Comparison of ENCODE assay signal across 1 cellular context in the genomic region with DNA sequence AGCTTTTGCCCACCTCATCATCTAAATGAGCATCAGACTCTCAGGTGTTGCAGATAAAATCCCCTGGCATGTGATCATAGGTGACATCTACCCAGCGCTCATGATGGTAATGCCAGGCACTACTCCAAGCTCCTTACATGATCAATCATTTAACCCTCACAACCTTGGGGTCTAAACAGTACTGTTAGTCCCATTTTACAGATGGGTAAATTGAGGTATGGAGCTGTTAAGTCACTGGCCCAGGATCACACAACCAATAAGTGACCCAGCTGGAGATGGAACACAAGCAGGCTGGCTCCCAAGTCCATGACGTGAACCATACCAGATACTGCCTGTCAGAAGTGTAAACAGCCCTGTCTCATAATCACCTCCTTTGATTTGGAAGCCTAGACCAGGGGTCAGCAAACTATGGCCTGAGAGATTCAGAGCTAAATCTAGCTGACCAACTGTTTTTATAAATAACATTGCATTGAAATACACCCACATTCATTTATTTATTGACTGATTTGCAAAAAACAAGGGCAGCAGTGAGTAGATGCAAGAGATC.
TF ChIP-seq lines count a peak whose summit lies in the region.

No MANE protein-coding gene starts in this region.

TF ChIP-seq in IMR-90, 13 proteins besides CTCF, POLR2A, EP300 and RAD21:
- TF ChIP-seq, protein P1, sequence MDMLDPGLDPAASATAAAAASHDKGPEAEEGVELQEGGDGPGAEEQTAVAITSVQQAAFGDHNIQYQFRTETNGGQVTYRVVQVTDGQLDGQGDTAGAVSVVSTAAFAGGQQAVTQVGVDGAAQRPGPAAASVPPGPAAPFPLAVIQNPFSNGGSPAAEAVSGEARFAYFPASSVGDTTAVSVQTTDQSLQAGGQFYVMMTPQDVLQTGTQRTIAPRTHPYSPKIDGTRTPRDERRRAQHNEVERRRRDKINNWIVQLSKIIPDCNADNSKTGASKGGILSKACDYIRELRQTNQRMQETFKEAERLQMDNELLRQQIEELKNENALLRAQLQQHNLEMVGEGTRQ (IDR thresholded peaks at IDR 0.05; ENCODE audit: low read depth, low read length), result no peak
- TF ChIP-seq CEBPB (IDR thresholded peaks at IDR 0.05; ENCODE audit: low read depth, low read length) (no peak), MAFK (IDR thresholded peaks at IDR 0.05; ENCODE audit: low read depth, low read length) (no peak), RCOR1 (IDR thresholded peaks at IDR 0.05; ENCODE audit: insufficient replicate concordance, low read length) (no peak), SMC3 (IDR thresholded peaks at IDR 0.05; ENCODE audit: low read depth, low read length) (no peak), RFX5 (IDR thresholded peaks at IDR 0.05; ENCODE audit: low read depth, low read length) (no peak), BHLHE40 (IDR thresholded peaks at IDR 0.05; ENCODE audit: low read depth, low read length) (no peak), MXI1 (IDR thresholded peaks at IDR 0.05; ENCODE audit: borderline replicate concordance, low read depth, low read length) (no peak), NFE2L2 (IDR thresholded peaks at IDR 0.05; ENCODE audit: low read depth, low read length) (no peak), FOS (IDR thresholded peaks at IDR 0.05; ENCODE audit: low read depth, low read length) (no peak), MAZ (IDR thresholded peaks at IDR 0.05; ENCODE audit: borderline replicate concordance, low read depth, low read length) (no peak), CHD1 (IDR thresholded peaks at IDR 0.05; ENCODE audit: low read depth, low read length) (no peak)
- TF ChIP-seq, protein P2, sequence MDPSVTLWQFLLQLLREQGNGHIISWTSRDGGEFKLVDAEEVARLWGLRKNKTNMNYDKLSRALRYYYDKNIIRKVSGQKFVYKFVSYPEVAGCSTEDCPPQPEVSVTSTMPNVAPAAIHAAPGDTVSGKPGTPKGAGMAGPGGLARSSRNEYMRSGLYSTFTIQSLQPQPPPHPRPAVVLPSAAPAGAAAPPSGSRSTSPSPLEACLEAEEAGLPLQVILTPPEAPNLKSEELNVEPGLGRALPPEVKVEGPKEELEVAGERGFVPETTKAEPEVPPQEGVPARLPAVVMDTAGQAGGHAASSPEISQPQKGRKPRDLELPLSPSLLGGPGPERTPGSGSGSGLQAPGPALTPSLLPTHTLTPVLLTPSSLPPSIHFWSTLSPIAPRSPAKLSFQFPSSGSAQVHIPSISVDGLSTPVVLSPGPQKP (IDR thresholded peaks at IDR 0.05; ENCODE audit: borderline replicate concordance, low read depth, low read length), result no peak
